ENCODE assay signal across 1 cellular context in genomic region chr3:46579756-46580286, GRCh38.
TF ChIP-seq lines count a peak whose summit lies in the region.

No MANE protein-coding gene starts in this region.

TF ChIP-seq in H1, 55 proteins besides CTCF, POLR2A, EP300 and RAD21:
- no peak for TF ChIP-seq CHD2 (IDR thresholded peaks at IDR 0.05; ENCODE audit: low read length)
- no peak for TF ChIP-seq CBX5 (IDR thresholded peaks at IDR 0.05; ENCODE audit: low read depth, low read length)
- TF ChIP-seq KDM1A (IDR thresholded peaks at IDR 0.05; ENCODE audit: borderline replicate concordance, low read length): no peak
- TF ChIP-seq TAF7 (optimal IDR thresholded peaks at IDR 0.05; ENCODE audit: borderline replicate concordance, low read depth, low read length): peak; percentile 8
